ENCODE assay signal across 8 cellular contexts in the genomic region with DNA sequence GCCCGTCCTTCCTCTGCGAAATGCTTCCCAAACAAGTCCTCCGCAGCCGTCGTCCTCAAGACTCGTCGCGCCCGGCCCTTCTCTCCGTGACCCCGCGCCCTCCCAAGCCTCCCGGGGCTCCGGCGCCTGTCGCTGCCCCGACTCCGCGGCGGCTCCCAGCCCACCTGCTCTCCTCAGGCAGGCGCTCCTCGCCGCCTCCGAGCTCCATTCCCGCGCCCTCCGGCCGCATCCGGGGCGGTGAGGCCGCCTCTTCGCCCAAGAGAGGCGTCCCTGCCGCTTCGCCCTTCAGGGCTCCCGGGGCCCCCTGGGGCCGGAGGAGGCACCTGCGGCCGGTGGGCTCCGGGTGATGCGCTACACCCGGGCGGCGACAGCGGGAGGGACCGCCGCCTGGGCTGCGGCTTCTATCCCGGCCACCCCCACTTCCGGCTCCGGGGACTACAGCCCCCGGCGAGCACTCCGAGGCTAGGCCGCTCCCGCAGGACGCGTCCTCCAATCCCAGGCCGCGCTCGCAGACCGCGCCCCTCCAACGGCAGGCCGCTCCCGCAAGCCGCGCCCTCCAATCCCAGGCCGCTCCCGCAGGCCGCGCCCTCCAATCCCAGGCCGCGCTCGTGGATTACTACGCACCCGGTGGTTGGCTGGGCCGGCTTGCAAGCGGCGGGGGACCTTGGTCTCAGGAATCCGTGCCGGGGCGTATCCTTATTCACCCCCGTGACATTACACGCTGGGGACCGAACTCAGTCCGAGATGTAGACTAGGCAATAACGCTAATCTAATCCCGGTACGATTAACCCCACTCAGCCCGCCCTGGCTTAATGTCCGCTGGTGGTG. TPM values are rescaled to one million over a fixed set of nuclear protein-coding genes. Genes with fewer than 3 reads are reported as not detected.
A peak's percentile ranks its signal among the peaks of the same experiment; 100 is the strongest.
DNase-seq lines count a peak whose midpoint lies in the region; ATAC-seq and TF ChIP-seq lines count a peak whose summit lies in the region.

RUBCN (minus strand) TSS at position 414 of the 828 bp plus-strand sequence; CDS start at position 229, 185 bp downstream.

- no peak for TF ChIP-seq CTCF in C4-2B (conservative IDR thresholded peaks at IDR 0.05)

- peak within 1 kb of the TSS; percentile 73 for H3K27ac ChIP-seq in C4-2B

- ATAC-seq in GM19372 (IDR thresholded peaks at IDR 0.05; ENCODE audit: low read depth, unreplicated experiment) = peak; percentile 84
- ATAC-seq in HG03521 (IDR thresholded peaks at IDR 0.05; ENCODE audit: unreplicated experiment) = peak; percentile 83
- ATAC-seq in left lobe of liver = peak; percentile 97

- DNase-seq in NCI-H748 (lab: John Stamatoyannopoulos, UW; ENCODE audit: unreplicated experiment) = peak; percentile 95
- peak; percentile 89 for DNase-seq in activated CD4-positive, alpha-beta T cell treated with anti-CD3 and anti-CD28 coated beads, Interleukin-2, amount 50 U/mL, for 1 hour
- DNase-seq in dedifferentiated amniotic fluid mesenchymal stem cell (ENCODE audit: extremely low spot score) = peak; percentile 95
- DNase-seq in left lobe of liver (ENCODE audit: low spot score) = peak; percentile 97
- peak; percentile 93 to 94 for DNase-seq in stimulated activated CD4-positive, alpha-beta T cell treated with anti-CD3 and anti-CD28 coated beads, Interleukin-2, amount 100 ng/mL, for 24 hours

RNA-seq across cellular contexts. Expression of gene RUBCN, which starts in this region (rescaled TPM):
- total RNA-seq in left lobe of liver = 7.5 TPM

Comparison
In these comparisons a context has a peak if more than half of its experiments do, and no peak if none do; other contexts are left out.
1. Peak in every context shown above with its lines: DNase-seq, ATAC-seq and H3K27ac ChIP-seq.